15 cellular contexts compared by ENCODE assay signal in the genomic region with DNA sequence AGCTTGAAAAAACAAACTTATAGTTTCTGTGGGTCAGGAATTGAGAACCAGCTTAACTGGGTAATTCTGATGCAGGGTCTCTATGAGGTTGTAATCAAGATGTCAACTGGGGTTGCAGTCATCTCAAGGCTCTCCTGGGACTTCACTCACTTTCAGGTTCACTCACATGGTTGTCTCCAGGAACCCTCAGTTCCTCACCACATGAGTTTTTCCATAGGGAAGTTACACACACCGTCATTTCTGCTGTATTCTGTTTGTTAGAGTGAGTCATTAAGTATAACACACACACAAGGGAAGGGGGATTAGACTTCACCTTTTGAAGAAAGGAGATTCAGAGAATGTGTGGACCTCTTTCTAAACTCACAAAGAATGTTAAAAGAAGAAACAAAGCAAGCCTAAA. TPM values are rescaled to one million over a fixed set of nuclear protein-coding genes. Genes with fewer than 3 reads are reported as not detected.
DNase-seq lines count a peak whose midpoint lies in the region; ATAC-seq, FAIRE-seq and TF ChIP-seq lines count a peak whose summit lies in the region.
"Had no signal": no experiment of that assay in that cellular context is flagged by ENCODE, and none has a peak within 500 bp of the region (broad histone marks: within the 10 kb centered on the region; RNA-seq: fewer than 3 reads in every experiment).

No MANE protein-coding gene starts in this region.

- FAIRE-seq in bronchial epithelial cell (lab: Jason Lieb, UNC): no peak
- FAIRE-seq: D721Med had no signal

- no peaks in the 10 kb centered on the region for H3K27me3 ChIP-seq in bronchial epithelial cell (ENCODE audit: control insufficient read depth, insufficient read depth, low read length)
- H3K27me3 ChIP-seq: adrenal gland, tibial artery had no signal

- no peak for TF ChIP-seq CTCF in bronchial epithelial cell (IDR thresholded peaks at IDR 0.05; ENCODE audit: insufficient read depth, low read length, severe bottlenecking)

- peaks cover 38% of the 10 kb centered on the region for H3K36me3 Mint-ChIP-seq in activated CD8-positive, alpha-beta memory T cell treated with anti-CD3 and anti-CD28 coated beads, Interleukin-2, amount 10 ng/mL, durations not matched to agents 7 days and 5 days
- H3K36me3 Mint-ChIP-seq in stimulated activated naive B cell treated with anti-CD40 and anti-IgM and Interleukin-4, amounts not matched to agents 10 μg/mL and 1 μg/mL and 100 μg/mL, for 72 hours: peaks cover 18 to 29% of the 10 kb centered on the region in 2 donors

- peak overlapping the region; percentile 42 for H3K27ac Mint-ChIP-seq in activated CD8-positive, alpha-beta memory T cell treated with anti-CD3 and anti-CD28 coated beads, Interleukin-2, amount 10 ng/mL, durations not matched to agents 7 days and 5 days
- peak overlapping the region; percentile 77 for H3K27ac Mint-ChIP-seq in stimulated activated naive B cell treated with anti-CD40 and anti-IgM and Interleukin-4, amounts not matched to agents 10 μg/mL and 1 μg/mL and 100 μg/mL, for 72 hours

- no peaks in the 10 kb centered on the region for H3K27me3 Mint-ChIP-seq in activated CD8-positive, alpha-beta memory T cell treated with anti-CD3 and anti-CD28 coated beads, Interleukin-2, amount 10 ng/mL, durations not matched to agents 7 days and 5 days
- H3K27me3 Mint-ChIP-seq in stimulated activated naive B cell treated with anti-CD40 and anti-IgM and Interleukin-4, amounts not matched to agents 10 μg/mL and 1 μg/mL and 100 μg/mL, for 72 hours: no peaks in the 10 kb centered on the region

- CTCF ChIA-PET in activated CD8-positive, alpha-beta memory T cell treated with anti-CD3 and anti-CD28 coated beads, Interleukin-2, amount 10 ng/mL, durations not matched to agents 7 days and 5 days (lab: Charles Lee): no interaction called here

- ATAC-seq in activated CD8-positive, alpha-beta memory T cell treated with anti-CD3 and anti-CD28 coated beads, Interleukin-2, amount 10 ng/mL, durations not matched to agents 7 days and 5 days: no peak
- peak; percentile 97 to 98 for ATAC-seq in stimulated activated naive B cell treated with anti-CD40 and anti-IgM and Interleukin-4, amounts not matched to agents 10 μg/mL and 1 μg/mL and 100 μg/mL, for 72 hours (replicated peaks)
- no peak for ATAC-seq in HG03097 (IDR thresholded peaks at IDR 0.05; ENCODE audit: low FRiP score, unreplicated experiment)

- H3K4me3 ChIP-seq in bronchial epithelial cell (ENCODE audit: low read depth, low read length): no peak overlapping the region
- H3K4me3 ChIP-seq: adrenal gland, tibial artery had no signal

- H3K4me1 Mint-ChIP-seq in activated CD8-positive, alpha-beta memory T cell treated with anti-CD3 and anti-CD28 coated beads, Interleukin-2, amount 10 ng/mL, durations not matched to agents 7 days and 5 days: peaks cover 10% of the 10 kb centered on the region
- peaks cover 0 to 7% of the 10 kb centered on the region in 2 donors for H3K4me1 Mint-ChIP-seq in stimulated activated naive B cell treated with anti-CD40 and anti-IgM and Interleukin-4, amounts not matched to agents 10 μg/mL and 1 μg/mL and 100 μg/mL, for 72 hours

- no peak overlapping the region for H3K4me3 Mint-ChIP-seq in activated CD8-positive, alpha-beta memory T cell treated with anti-CD3 and anti-CD28 coated beads, Interleukin-2, amount 10 ng/mL, durations not matched to agents 7 days and 5 days
- H3K4me3 Mint-ChIP-seq in stimulated activated naive B cell treated with anti-CD40 and anti-IgM and Interleukin-4, amounts not matched to agents 10 μg/mL and 1 μg/mL and 100 μg/mL, for 72 hours: peak overlapping the region; percentile 12 to 18

- no peak for DNase-seq in activated CD8-positive, alpha-beta memory T cell treated with anti-CD3 and anti-CD28 coated beads, Interleukin-2, amount 10 ng/mL, durations not matched to agents 7 days and 5 days
- no peak for DNase-seq in activated CD8-positive, alpha-beta memory T cell treated with anti-CD3 and anti-CD28 coated beads for 24 hours
- peak; percentile 34 for DNase-seq in HT1080 (ENCODE audit: low read depth)
- peak; percentile 10 for DNase-seq in bronchial epithelial cell (ENCODE audit: low read depth)
- peak; percentile 59 for DNase-seq in stimulated activated naive B cell treated with anti-CD40 and anti-IgM and Interleukin-4, amounts not matched to agents 10 μg/mL and 1 μg/mL and 100 μg/mL, for 72 hours
- no peak for DNase-seq in NCI-H1048 (lab: John Stamatoyannopoulos, UW)
- DNase-seq in T-helper 2 cell: no peak
- DNase-seq: adrenal gland, foreskin melanocyte, NCI-H2081, T1000, tibial artery had no signal

- H3K9me3 Mint-ChIP-seq in activated CD8-positive, alpha-beta memory T cell treated with anti-CD3 and anti-CD28 coated beads, Interleukin-2, amount 10 ng/mL, durations not matched to agents 7 days and 5 days (ENCODE audit: low read depth): no peaks in the 10 kb centered on the region
- H3K9me3 Mint-ChIP-seq in stimulated activated naive B cell treated with anti-CD40 and anti-IgM and Interleukin-4, amounts not matched to agents 10 μg/mL and 1 μg/mL and 100 μg/mL, for 72 hours: no peaks in the 10 kb centered on the region

- H3K36me3 ChIP-seq in bronchial epithelial cell (ENCODE audit: control insufficient read depth, insufficient read depth, low read length): peaks cover 3% of the 10 kb centered on the region

RNA-seq across cellular contexts. Expression of a gene that starts 34.9 kb away (rescaled TPM):
- total RNA-seq in activated CD8-positive, alpha-beta memory T cell treated with anti-CD3 and anti-CD28 coated beads, Interleukin-2, amount 10 ng/mL, durations not matched to agents 7 days and 5 days: not detected
- not detected in 2 replicates for total RNA-seq in HT1080 (2014; rRNA removed; shearing (Covaris generic))
- polyA plus RNA-seq in HT1080 (2015; cell fraction: cytosol; rRNA removed): 0.24 TPM in 1 of 2 replicates, not detected in the other
- polyA plus RNA-seq in HT1080 (2015; cell fraction: nucleus; rRNA removed): not detected in 2 replicates
- total RNA-seq in bronchial epithelial cell: not detected in 2 replicates
- total RNA-seq: adrenal gland, LHCN-M2 had no signal
- polyA plus RNA-seq: adrenal gland had no signal

Comparison
In these comparisons a context has a peak if more than half of its experiments do, and no peak if none do; other contexts are left out.
1. ATAC-seq: peak in stimulated activated naive B cell treated with anti-CD40 and anti-IgM and Interleukin-4, amounts not matched to agents 10 μg/mL and 1 μg/mL and 100 μg/mL, for 72 hours (2 of 2); none in activated CD8-positive, alpha-beta memory T cell treated with anti-CD3 and anti-CD28 coated beads, Interleukin-2, amount 10 ng/mL, durations not matched to agents 7 days and 5 days (single experiment) and HG03097 (single experiment).
2. DNase-seq: peak in HT1080 (single experiment), bronchial epithelial cell (single experiment) and stimulated activated naive B cell treated with anti-CD40 and anti-IgM and Interleukin-4, amounts not matched to agents 10 μg/mL and 1 μg/mL and 100 μg/mL, for 72 hours (single experiment); none in activated CD8-positive, alpha-beta memory T cell treated with anti-CD3 and anti-CD28 coated beads, Interleukin-2, amount 10 ng/mL, durations not matched to agents 7 days and 5 days (single experiment), activated CD8-positive, alpha-beta memory T cell treated with anti-CD3 and anti-CD28 coated beads for 24 hours (single experiment), NCI-H1048 (single experiment) and T-helper 2 cell (0 of 5).